8 cellular contexts compared by ENCODE assay signal in the genomic region with DNA sequence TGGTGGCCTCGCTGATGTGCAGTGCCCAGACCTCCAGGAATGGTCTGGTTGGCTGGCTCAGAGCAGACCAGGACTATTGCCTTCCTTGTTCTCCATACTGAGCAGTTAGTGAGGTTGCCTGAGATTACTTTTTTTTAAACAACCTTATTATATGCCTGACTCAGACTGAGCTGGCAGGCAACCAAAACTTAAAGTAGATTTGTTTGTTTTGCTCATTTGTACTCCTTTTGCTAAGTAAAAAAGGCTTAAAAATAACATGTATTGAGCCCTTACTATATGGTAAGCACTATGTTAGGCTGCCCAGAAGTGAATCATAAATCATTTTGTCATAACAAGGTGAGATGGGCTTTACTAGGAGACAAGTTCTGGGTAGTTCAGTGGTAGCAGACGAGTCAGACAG.
DNase-seq lines count a peak whose midpoint lies in the region; ATAC-seq, FAIRE-seq and TF ChIP-seq lines count a peak whose summit lies in the region.

No MANE protein-coding gene starts in this region.

- in situ Hi-C loops in IMR-90 (cut with MboI; ENCODE audit: low sequenced_read_pairs) (no loop called here), K562 (cut with MboI) (no loop called here)

- intact Hi-C loops in IMR-90 (cut with micrococcal nuclease), result loop anchor here (5.0 kb wide), 1 partner anchor 121 kb away; no protein-coding TSS in a partner anchor
- intact Hi-C loops in K562 (cut with micrococcal nuclease), result no loop called here
- intact Hi-C loops in left colon (cut with DNase I, micrococcal nuclease), result no loop called here

- H4K20me1 ChIP-seq in IMR-90 (ENCODE audit: insufficient read depth, low read length) (peaks cover 39% of the 10 kb centered on the region), K562 (replicated peaks; ENCODE audit: control insufficient read depth, insufficient read depth, low read length) (no peaks in the 10 kb centered on the region; the same call in 1 of the 2 replicates)

- H3K36me3 Mint-ChIP-seq in stimulated activated naive B cell treated with anti-CD40 and anti-IgM and Interleukin-4, amounts not matched to agents 10 μg/mL and 1 μg/mL and 100 μg/mL, for 72 hours, result peaks cover 14 to 30% of the 10 kb centered on the region in 2 donors

- H3K4me3 ChIP-seq in AG04450 (ENCODE audit: low read depth, low read length) (no peak overlapping the region), IMR-90 (ENCODE audit: insufficient read depth, low read depth, low read length) (no peak overlapping the region), K562 (no peak overlapping the region)

- WGBS in IMR-90 (ENCODE audit: extremely low coverage in 2 of 2, insufficient read length in 1 of 2), 2 experiments, result no CpG with 5 or more reads among the region's 2 CpGs
- WGBS in K562 (ENCODE audit: insufficient coverage, low coverage, missing lambda C conversion rate), result 67% methylated on average over 2 of the region's 2 CpGs

- H4K91ac ChIP-seq in IMR-90 (ENCODE audit: insufficient read depth, low read depth, low read length), result no peak overlapping the region

- H3K9me3 ChIP-seq in AG04450 (ENCODE audit: control insufficient read depth, insufficient read depth, low read length) (no peaks in the 10 kb centered on the region), IMR-90 (ENCODE audit: control insufficient read depth, insufficient read depth, low read length) (no peaks in the 10 kb centered on the region), K562 (replicated peaks; ENCODE audit: control insufficient read depth, insufficient read depth, low read depth, low read length) (no peaks in the 10 kb centered on the region)

- H3K4me2 ChIP-seq in IMR-90 (ENCODE audit: low read depth, low read length), result peak overlapping the region; percentile 44; the same call in 1 of the 2 replicates
- no peak overlapping the region for H3K4me2 ChIP-seq in K562 (ENCODE audit: insufficient read depth, low read length)

- no peak overlapping the region for H2BK15ac ChIP-seq in IMR-90 (ENCODE audit: low read depth, low read length)

- H3K79me2 ChIP-seq in K562 (ENCODE audit: control insufficient read depth, insufficient read depth, low read length), result no peaks in the 10 kb centered on the region

- H2AFZ ChIP-seq in IMR-90 (replicated peaks; ENCODE audit: low read length, poor library complexity), result no peak overlapping the region
- H2AFZ ChIP-seq in K562 (ENCODE audit: low read depth, low read length), result no peak overlapping the region

- H3K4me3 Mint-ChIP-seq in stimulated activated naive B cell treated with anti-CD40 and anti-IgM and Interleukin-4, amounts not matched to agents 10 μg/mL and 1 μg/mL and 100 μg/mL, for 72 hours, result no peak overlapping the region

- H4K8ac ChIP-seq in IMR-90 (ENCODE audit: low read depth in 2 of 2, low read length in 2 of 2), result no peak overlapping the region

- H3K9me3 Mint-ChIP-seq in stimulated activated naive B cell treated with anti-CD40 and anti-IgM and Interleukin-4, amounts not matched to agents 10 μg/mL and 1 μg/mL and 100 μg/mL, for 72 hours, result no peaks in the 10 kb centered on the region

- peaks cover 32 to 63% of the 10 kb centered on the region in 2 experiments for H3K79me1 ChIP-seq in IMR-90 (ENCODE audit: low read depth in 1 of 2, low read length in 2 of 2)

- TF ChIP-seq EP300 in K562 (IDR thresholded peaks at IDR 0.05; ENCODE audit: low read length), result no peak

- no peak overlapping the region for H2AK9ac ChIP-seq in IMR-90 (replicated peaks; ENCODE audit: low read depth, low read length, poor library complexity)

- no peak overlapping the region for H2BK20ac ChIP-seq in IMR-90 (ENCODE audit: low read depth, low read length)

- H3K14ac ChIP-seq in IMR-90 (replicated peaks; ENCODE audit: low read depth, low read length), result no peak overlapping the region

- TF ChIP-seq RAD21 in IMR-90 (IDR thresholded peaks at IDR 0.05; ENCODE audit: low read length) (no peak), K562 (CRISPR knock-in tag; conservative IDR thresholded peaks at IDR 0.05 in 1 of 2, IDR thresholded peaks at IDR 0.05 in 1 of 2) (no peak)

- H2BK120ac ChIP-seq in IMR-90 (ENCODE audit: low read depth, low read length), result no peak overlapping the region

- no peak overlapping the region for H3K56ac ChIP-seq in IMR-90 (ENCODE audit: extremely low read depth, insufficient read depth, low read length)

- H3K9ac ChIP-seq in IMR-90 (ENCODE audit: low read depth, low read length) (no peak overlapping the region), K562 (ENCODE audit: insufficient read depth in 1 of 2, low read depth in 2 of 2, low read length in 2 of 2) (no peak overlapping the region)

- TF ChIP-seq CTCF in AG04450 (IDR thresholded peaks at IDR 0.05; ENCODE audit: low read depth, low read length), result no peak
- no peak for TF ChIP-seq CTCF in IMR-90 (conservative IDR thresholded peaks at IDR 0.05; ENCODE audit: low read depth, low read length)
- no peak for TF ChIP-seq CTCF in K562 (IDR thresholded peaks at IDR 0.05 in 2 of 3, conservative IDR thresholded peaks at IDR 0.05 in 1 of 3; ENCODE audit: insufficient read depth in 2 of 3, low read depth in 1 of 3, low read length in 3 of 3)

- H3K4me1 Mint-ChIP-seq in stimulated activated naive B cell treated with anti-CD40 and anti-IgM and Interleukin-4, amounts not matched to agents 10 μg/mL and 1 μg/mL and 100 μg/mL, for 72 hours, result no peaks in the 10 kb centered on the region

- no peak overlapping the region for H2AK5ac ChIP-seq in IMR-90 (ENCODE audit: low read depth, low read length)

- ATAC-seq in IMR-90 (ENCODE audit: low read depth) (peak; percentile 96), K562 (peak; percentile 29; the same call in 1 of the 3 replicates), left colon (peak; percentile 83), HG02642 (IDR thresholded peaks at IDR 0.05; ENCODE audit: poor library complexity, unreplicated experiment) (no peak), HG02973 (IDR thresholded peaks at IDR 0.05; ENCODE audit: unreplicated experiment) (no peak)
- no peak for ATAC-seq in stimulated activated naive B cell treated with anti-CD40 and anti-IgM and Interleukin-4, amounts not matched to agents 10 μg/mL and 1 μg/mL and 100 μg/mL, for 72 hours (replicated peaks)

- POLR2A ChIA-PET in AG04450 (lab: Yijun Ruan, JAX), result no interaction called here
- POLR2A ChIA-PET in IMR-90 (lab: Charles Lee; ENCODE audit: unreplicated experiment), result no interaction called here
- POLR2A ChIA-PET in K562 (lab: Yijun Ruan, JAX), result interaction anchor here (0.6 kb wide), 1 partner anchor 959 kb away, joined by 3 read pairs; no protein-coding TSS in a partner anchor

- no peak overlapping the region for H2BK5ac ChIP-seq in IMR-90 (ENCODE audit: low read depth, low read length, poor library complexity, severe bottlenecking)

- no peak overlapping the region for H3K18ac ChIP-seq in IMR-90 (ENCODE audit: low read depth, low read length)

- H3K9me1 ChIP-seq in IMR-90 (ENCODE audit: insufficient read depth, low read length) (peaks cover 16% of the 10 kb centered on the region), K562 (ENCODE audit: control insufficient read depth, insufficient read depth, low read length) (no peaks in the 10 kb centered on the region)

- H3K4me1 ChIP-seq in IMR-90 (ENCODE audit: control insufficient read depth, insufficient read depth, low read length) (peaks cover 10% of the 10 kb centered on the region), K562 (replicated peaks in 1 of 2; ENCODE audit: control insufficient read depth in 2 of 2, insufficient read depth in 2 of 2, low read length in 2 of 2) (no peaks in the 10 kb centered on the region)

- H4K5ac ChIP-seq in IMR-90 (ENCODE audit: low read depth, low read length), result no peak overlapping the region

- no peak overlapping the region for H3K27ac Mint-ChIP-seq in stimulated activated naive B cell treated with anti-CD40 and anti-IgM and Interleukin-4, amounts not matched to agents 10 μg/mL and 1 μg/mL and 100 μg/mL, for 72 hours

- TF ChIP-seq POLR2A in IMR-90 (IDR thresholded peaks at IDR 0.05; ENCODE audit: low read depth, low read length) (no peak), K562 (conservative IDR thresholded peaks at IDR 0.05) (no peak)

- no peak overlapping the region for H3K4ac ChIP-seq in IMR-90 (ENCODE audit: low read depth, low read length)

- no peaks in the 10 kb centered on the region for H3K27me3 Mint-ChIP-seq in stimulated activated naive B cell treated with anti-CD40 and anti-IgM and Interleukin-4, amounts not matched to agents 10 μg/mL and 1 μg/mL and 100 μg/mL, for 72 hours

- no peak for FAIRE-seq in K562 (lab: Jason Lieb, UNC)

- H3K27me3 ChIP-seq in AG04450 (ENCODE audit: control insufficient read depth, insufficient read depth, low read length), result no peaks in the 10 kb centered on the region
- H3K27me3 ChIP-seq in IMR-90 (ENCODE audit: control insufficient read depth, insufficient read depth, low read length), result no peaks in the 10 kb centered on the region
- no peaks in the 10 kb centered on the region for H3K27me3 ChIP-seq in K562 (ENCODE audit: control insufficient read depth in 2 of 2, insufficient read depth in 2 of 2, low read length in 2 of 2)

- BruUV-seq in IMR-90 (replicated peaks; lab: Mats Ljungman, UMichigan), result no TSS peak
- no TSS peak for BruUV-seq in K562 (replicated peaks; lab: Mats Ljungman, UMichigan)

- dilution Hi-C loops in IMR-90 (cut with HindIII; ENCODE audit: low sequenced_read_pairs, unreplicated experiment), result no loop called here

- DNase-seq in AG04450 (ENCODE audit: low read depth, low spot score) (peak; percentile 88), IMR-90 (peak; percentile 98), K562 (ENCODE audit: extremely low read depth in 1 of 4, low spot score in 3 of 4) (no peak), left colon (no peak)
- DNase-seq in stimulated activated naive B cell treated with anti-CD40 and anti-IgM and Interleukin-4, amounts not matched to agents 10 μg/mL and 1 μg/mL and 100 μg/mL, for 72 hours, result no peak
- DNase-seq in stimulated activated CD4-positive, alpha-beta T cell treated with anti-CD3 and anti-CD28 coated beads, Interleukin-2, amount 100 ng/mL, for 24 hours, result no peak

- no peak overlapping the region for H3K27ac ChIP-seq in AG04450 (ENCODE audit: low read depth, low read length)
- H3K27ac ChIP-seq in IMR-90 (ENCODE audit: insufficient read depth, low read length), result no peak overlapping the region
- no peak overlapping the region for H3K27ac ChIP-seq in K562 (ENCODE audit: extremely low read depth, low read depth, low read length)

- H3K36me3 ChIP-seq in IMR-90 (ENCODE audit: control insufficient read depth, insufficient read depth, low read length), result peaks cover 28% of the 10 kb centered on the region
- H3K36me3 ChIP-seq in K562 (ENCODE audit: control insufficient read depth, insufficient read depth, low read length), result peaks cover 54% of the 10 kb centered on the region; the same call in 2 of the 3 replicates

- CTCF ChIA-PET in AG04450 (lab: Charles Lee) (interaction anchor here (0.7 to 2.9 kb wide), 5 partner anchors 14 to 742 kb away, joined by 3 to 21 read pairs (median 3); no protein-coding TSS in a partner anchor), IMR-90 (lab: Yijun Ruan, JAX) (interaction anchor here (0.6 to 1.3 kb wide), 2 partner anchors 8 to 10 kb away, joined by 3 to 4 read pairs; no protein-coding TSS in a partner anchor), K562 (lab: Yijun Ruan, JAX; ENCODE audit: low intra/inter-chr PET ratio) (no interaction called here)

- H3K23ac ChIP-seq in IMR-90 (ENCODE audit: low read depth, low read length), result no peak overlapping the region

TF ChIP-seq in IMR-90, 13 proteins besides CTCF, POLR2A, EP300 and RAD21 (continues in another document):
- TF ChIP-seq CHD1 (IDR thresholded peaks at IDR 0.05; ENCODE audit: low read depth, low read length), result no peak

Comparison
In these comparisons a context has a peak if more than half of its experiments do, and no peak if none do; other contexts are left out.
1. DNase-seq: peak in AG04450 (single experiment) and IMR-90 (single experiment); none in K562 (0 of 4), left colon (0 of 2), stimulated activated naive B cell treated with anti-CD40 and anti-IgM and Interleukin-4, amounts not matched to agents 10 μg/mL and 1 μg/mL and 100 μg/mL, for 72 hours (single experiment) and stimulated activated CD4-positive, alpha-beta T cell treated with anti-CD3 and anti-CD28 coated beads, Interleukin-2, amount 100 ng/mL, for 24 hours (0 of 2).
2. ATAC-seq: peak in IMR-90 (single experiment), K562 (single experiment) and left colon (single experiment); none in stimulated activated naive B cell treated with anti-CD40 and anti-IgM and Interleukin-4, amounts not matched to agents 10 μg/mL and 1 μg/mL and 100 μg/mL, for 72 hours (0 of 2), HG02642 (single experiment) and HG02973 (single experiment).